1 cellular context compared by ENCODE assay signal in the genomic region with DNA sequence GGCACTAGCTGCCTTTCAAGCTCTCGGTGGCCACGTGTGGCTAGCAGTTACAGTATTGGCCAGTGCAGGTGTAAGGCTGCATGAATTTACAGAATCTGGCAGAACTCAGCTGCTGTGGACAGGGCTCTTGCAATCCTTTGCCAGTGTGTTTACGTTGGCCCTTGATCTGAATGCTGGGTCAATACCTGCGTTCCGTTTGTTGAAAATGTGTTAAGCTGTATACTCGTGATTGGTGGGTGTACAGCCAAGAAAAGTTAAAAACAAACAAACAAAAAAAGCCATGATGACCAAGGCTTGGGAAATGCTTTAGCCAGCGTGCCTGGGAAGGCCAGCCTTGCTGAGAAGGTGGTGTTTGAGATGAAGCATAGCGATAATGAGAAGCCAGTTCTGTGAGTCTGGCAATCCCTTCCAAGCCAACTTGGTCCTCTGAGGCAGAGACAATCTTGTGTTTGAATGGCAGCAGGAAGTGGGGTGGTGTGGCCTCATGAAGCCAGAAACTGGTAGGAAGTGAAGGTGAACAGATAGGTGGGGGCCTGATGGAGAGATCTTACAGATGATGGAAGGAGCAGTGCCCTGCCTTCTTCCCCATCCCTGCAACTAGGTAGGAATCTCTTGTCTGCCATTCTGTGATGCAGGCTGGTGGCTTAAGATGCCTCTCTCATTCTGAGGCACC.
TF ChIP-seq lines count a peak whose summit lies in the region.

No MANE protein-coding gene starts in this region.

TF ChIP-seq in HepG2, 621 proteins besides CTCF, POLR2A, EP300 and RAD21 (continued from another document):
- no peak for TF ChIP-seq ZNF407 (CRISPR knock-in tag; IDR thresholded peaks at IDR 0.05; ENCODE audit: not compliant biosample characterization)
- no peak for TF ChIP-seq ZNF615 (CRISPR knock-in tag; IDR thresholded peaks at IDR 0.05; ENCODE audit: borderline replicate concordance)
- no peak for TF ChIP-seq NKX3-1 (CRISPR knock-in tag; IDR thresholded peaks at IDR 0.05)
- no peak for TF ChIP-seq KMT2B (CRISPR knock-in tag; IDR thresholded peaks at IDR 0.05)
- TF ChIP-seq SP2 (CRISPR knock-in tag; IDR thresholded peaks at IDR 0.05) = no peak
- no peak for TF ChIP-seq HMGXB3 (CRISPR knock-in tag; IDR thresholded peaks at IDR 0.05; ENCODE audit: borderline replicate concordance)
- no peak for TF ChIP-seq THAP9 (CRISPR knock-in tag; IDR thresholded peaks at IDR 0.05; ENCODE audit: borderline replicate concordance)
- TF ChIP-seq, protein P1, sequence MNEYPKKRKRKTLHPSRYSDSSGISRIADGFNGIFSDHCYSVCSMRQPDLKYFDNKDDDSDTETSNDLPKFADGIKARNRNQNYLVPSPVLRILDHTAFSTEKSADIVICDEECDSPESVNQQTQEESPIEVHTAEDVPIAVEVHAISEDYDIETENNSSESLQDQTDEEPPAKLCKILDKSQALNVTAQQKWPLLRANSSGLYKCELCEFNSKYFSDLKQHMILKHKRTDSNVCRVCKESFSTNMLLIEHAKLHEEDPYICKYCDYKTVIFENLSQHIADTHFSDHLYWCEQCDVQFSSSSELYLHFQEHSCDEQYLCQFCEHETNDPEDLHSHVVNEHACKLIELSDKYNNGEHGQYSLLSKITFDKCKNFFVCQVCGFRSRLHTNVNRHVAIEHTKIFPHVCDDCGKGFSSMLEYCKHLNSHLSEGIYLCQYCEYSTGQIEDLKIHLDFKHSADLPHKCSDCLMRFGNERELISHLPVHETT (CRISPR knock-in tag; conservative IDR thresholded peaks at IDR 0.05) = no peak
- no peak for TF ChIP-seq TEF (CRISPR knock-in tag; IDR thresholded peaks at IDR 0.05)
- TF ChIP-seq JUN (CRISPR knock-in tag; IDR thresholded peaks at IDR 0.05) = no peak
- TF ChIP-seq HOXA5 (CRISPR knock-in tag; IDR thresholded peaks at IDR 0.05) = no peak
